Comparison of ENCODE assay signal across 8 cellular contexts in genomic region chr11:112226062-112226921, GRCh38. TPM values are rescaled to one million over a fixed set of nuclear protein-coding genes. Genes with fewer than 3 reads are reported as not detected.
DNase-seq lines count a peak whose midpoint lies in the region; ATAC-seq and TF ChIP-seq lines count a peak whose summit lies in the region.

Gene PTS, plus strand, starts transcription at chr11:112226428. Its CDS starts 16 bp downstream, at chr11:112226444.

- H3K4me1 Mint-ChIP-seq in endothelial cell (ENCODE audit: unreplicated experiment), result peaks cover 17% of the 10 kb centered on the region

- H3K9me3 Mint-ChIP-seq in endothelial cell (ENCODE audit: unreplicated experiment), result no peaks in the 10 kb centered on the region

- peak within 1 kb of the TSS; percentile 91 for H3K4me3 ChIP-seq in HUES48 (ENCODE audit: low read depth, low read length)
- H3K4me3 ChIP-seq in OCI-LY3 (ENCODE audit: low read length), result peak within 1 kb of the TSS; percentile 98

- peak within 1 kb of the TSS; percentile 89 for H2AFZ ChIP-seq in OCI-LY3 (ENCODE audit: low read depth, low read length)

- TF ChIP-seq CTCF in OCI-LY3 (IDR thresholded peaks at IDR 0.05; ENCODE audit: low read depth, low read length) (no peak), endothelial cell (IDR thresholded peaks at IDR 0.05; ENCODE audit: unreplicated experiment) (no peak)

- ATAC-seq in GM21423 (IDR thresholded peaks at IDR 0.05; ENCODE audit: unreplicated experiment), result peak; percentile 95

- H3K27me3 Mint-ChIP-seq in endothelial cell (ENCODE audit: unreplicated experiment), result peaks cover 3% of the 10 kb centered on the region

- H3K4me3 Mint-ChIP-seq in endothelial cell (ENCODE audit: unreplicated experiment), result peak within 1 kb of the TSS; percentile 90

- peak within 1 kb of the TSS; percentile 90 for H3K27ac ChIP-seq in HUES48 (ENCODE audit: low read depth, low read length)
- peak within 1 kb of the TSS; percentile 66 for H3K27ac ChIP-seq in OCI-LY3 (ENCODE audit: low read length)

- peaks cover 14% of the 10 kb centered on the region for H3K79me2 ChIP-seq in OCI-LY3 (ENCODE audit: low read length)

- H3K4me2 ChIP-seq in OCI-LY3 (ENCODE audit: low read length), result peak within 1 kb of the TSS; percentile 91

- H3K27me3 ChIP-seq in HUES48 (ENCODE audit: control insufficient read depth, insufficient read depth, low read length) (peaks cover 5% of the 10 kb centered on the region), OCI-LY3 (ENCODE audit: low read depth, low read length) (no peaks in the 10 kb centered on the region)

- H4K20me1 ChIP-seq in OCI-LY3 (ENCODE audit: insufficient read depth, low read length), result no peaks in the 10 kb centered on the region

- peak within 1 kb of the TSS; percentile 88 for H3K9ac ChIP-seq in HUES48 (ENCODE audit: low read depth, low read length)
- peak within 1 kb of the TSS; percentile 96 for H3K9ac ChIP-seq in OCI-LY3 (ENCODE audit: low read length)

- H3K36me3 Mint-ChIP-seq in endothelial cell (ENCODE audit: low read depth, unreplicated experiment), result peaks cover 15% of the 10 kb centered on the region

- DNase-seq in D341Med (ENCODE audit: low spot score) (peak; percentile 96), endothelial cell (ENCODE audit: low spot score) (peak; percentile 80), middle frontal gyrus (ENCODE audit: extremely low spot score, low spot score) (peak; percentile 87)
- DNase-seq in activated CD8-positive, alpha-beta memory T cell treated with anti-CD3 and anti-CD28 coated beads, Interleukin-2, amount 50 U/mL, for 48 hours, result peak; percentile 90
- DNase-seq in stimulated activated CD8-positive, alpha-beta memory T cell treated with anti-CD3 and anti-CD28 coated beads, Interleukin-2, amount 100 ng/mL, for 1 hour (ENCODE audit: low read depth in 2 of 2), result peak; percentile 53 to 72

- peaks cover 6% of the 10 kb centered on the region; the same call in 1 of the 2 replicates for H3K4me1 ChIP-seq in HUES48 (ENCODE audit: control insufficient read depth, insufficient read depth, low read length)
- H3K4me1 ChIP-seq in OCI-LY3 (ENCODE audit: low read length), result peaks cover 9% of the 10 kb centered on the region

- peak within 1 kb of the TSS; percentile 97 for H3K27ac Mint-ChIP-seq in endothelial cell (ENCODE audit: unreplicated experiment)

- H3K9me3 ChIP-seq in HUES48 (ENCODE audit: control insufficient read depth, insufficient read depth, low read length) (no peaks in the 10 kb centered on the region), OCI-LY3 (ENCODE audit: insufficient read depth, low read length) (no peaks in the 10 kb centered on the region)

- H3K36me3 ChIP-seq in HUES48 (ENCODE audit: control insufficient read depth, insufficient read depth, low read length) (peaks cover 27% of the 10 kb centered on the region), OCI-LY3 (replicated peaks; ENCODE audit: low read depth, low read length) (peaks cover 6% of the 10 kb centered on the region)

RNA-seq across cellular contexts. Expression of gene PTS, which starts in this region (rescaled TPM):
- total RNA-seq in endothelial cell (ENCODE audit: unreplicated experiment), result 40.1 TPM

Comparison
In these comparisons a context has a peak if more than half of its experiments do, and no peak if none do; other contexts are left out.
1. Peak in every context shown above with its lines: DNase-seq, ATAC-seq, H3K4me3 ChIP-seq and H3K27ac ChIP-seq.